In genomic region chr2:138827426-138828054, GRCh38 we compare ENCODE assay signal across 8 cellular contexts. TPM values are rescaled to one million over a fixed set of nuclear protein-coding genes. Genes with fewer than 3 reads are reported as not detected.
A peak's percentile ranks its signal among the peaks of the same experiment; 100 is the strongest.
DNase-seq lines count a peak whose midpoint lies in the region; ATAC-seq and TF ChIP-seq lines count a peak whose summit lies in the region.

No MANE protein-coding gene starts in this region.

- no peaks in the 10 kb centered on the region for H3K36me3 ChIP-seq in OCI-LY3 (replicated peaks; ENCODE audit: low read depth, low read length)
- no peaks in the 10 kb centered on the region for H3K36me3 ChIP-seq in transverse colon

- peak overlapping the region; percentile 30; the same call in 1 of the 2 replicates for H3K4me3 ChIP-seq in OCI-LY3 (ENCODE audit: low read length)
- H3K4me3 ChIP-seq in transverse colon = no peak overlapping the region

- H3K27ac ChIP-seq in OCI-LY3 (ENCODE audit: low read length) = no peak overlapping the region
- no peak overlapping the region for H3K27ac ChIP-seq in transverse colon

- H4K20me1 ChIP-seq in OCI-LY3 (ENCODE audit: insufficient read depth, low read length) = no peaks in the 10 kb centered on the region

- peak; percentile 15 for DNase-seq in activated CD4-positive, alpha-beta T cell treated with anti-CD3 and anti-CD28 coated beads for 48 hours
- DNase-seq in activated CD4-positive, alpha-beta T cell treated with anti-CD3 and anti-CD28 coated beads, Interleukin-2, amount 50 U/mL, for 48 hours = no peak
- peak; percentile 15 for DNase-seq in HuH-7 (ENCODE audit: low spot score)
- peak; percentile 33 for DNase-seq in central memory CD4-positive, alpha-beta T cell
- DNase-seq in kidney glomerular epithelial cell (lab: John Stamatoyannopoulos, UW) = peak; percentile 73
- DNase-seq in transverse colon = no peak

- in situ Hi-C loops in transverse colon (cut with MboI; ENCODE audit: low pct_ligation_motif_present in 1 of 4, low pct_unique_long_range_greater_than_20kb in 1 of 4, low sequenced_read_pairs in 3 of 4) = loop anchor here in 2 of 4 donors (10.0 to 25.0 kb wide), 2 partner anchors 913 to 915 kb away; no protein-coding TSS in a partner anchor

- H2AFZ ChIP-seq in OCI-LY3 (ENCODE audit: low read depth, low read length) = peak overlapping the region; percentile 66; the same call in 1 of the 2 replicates

- TF ChIP-seq CTCF in OCI-LY3 (IDR thresholded peaks at IDR 0.05; ENCODE audit: low read depth, low read length) (peak; percentile 77), transverse colon (IDR thresholded peaks at IDR 0.05) (peak; percentile 64 to 70 (median 68))

- no peak overlapping the region for H3K9ac ChIP-seq in OCI-LY3 (ENCODE audit: low read length)

- peak; percentile 82 for ATAC-seq in GM21529 (IDR thresholded peaks at IDR 0.05; ENCODE audit: unreplicated experiment)

- H3K79me2 ChIP-seq in OCI-LY3 (ENCODE audit: low read length) = no peaks in the 10 kb centered on the region

- TF ChIP-seq POLR2A in transverse colon (IDR thresholded peaks at IDR 0.05) = no peak

- H3K9me3 ChIP-seq in OCI-LY3 (ENCODE audit: insufficient read depth, low read length) = no peaks in the 10 kb centered on the region
- H3K9me3 ChIP-seq in transverse colon = no peaks in the 10 kb centered on the region

- H3K27me3 ChIP-seq in OCI-LY3 (ENCODE audit: low read depth, low read length) (0 out of 2 replicates have a peak, but pooled peaks cover 4% of the 10 kb centered on the region), transverse colon (no peaks in the 10 kb centered on the region)

- WGBS in transverse colon (ENCODE audit: low coverage in 1 of 2), 2 donors = 11 to 24% methylated on average over 3 of the region's 3 CpGs

- no peak for TF ChIP-seq EP300 in transverse colon (IDR thresholded peaks at IDR 0.05; ENCODE audit: low read depth)

- peak overlapping the region; percentile 56 for H3K4me2 ChIP-seq in OCI-LY3 (ENCODE audit: low read length)

- H3K4me1 ChIP-seq in OCI-LY3 (ENCODE audit: low read length) (peaks cover 6% of the 10 kb centered on the region), transverse colon (no peaks in the 10 kb centered on the region)

- intact Hi-C loops in transverse colon (cut with DNase I; ENCODE audit: low total_unique reads) = loop anchor here (5.0 kb wide), 1 partner anchor 915 kb away; no protein-coding TSS in a partner anchor

RNA-seq across cellular contexts. Expression of gene NXPH2, which starts 47.4 kb away (rescaled TPM):
- not detected for total RNA-seq in transverse colon

Comparison
In these comparisons a context has a peak if more than half of its experiments do, and no peak if none do; other contexts are left out.
1. DNase-seq: peak in activated CD4-positive, alpha-beta T cell treated with anti-CD3 and anti-CD28 coated beads for 48 hours (single experiment), HuH-7 (single experiment), central memory CD4-positive, alpha-beta T cell (single experiment) and kidney glomerular epithelial cell (single experiment); none in activated CD4-positive, alpha-beta T cell treated with anti-CD3 and anti-CD28 coated beads, Interleukin-2, amount 50 U/mL, for 48 hours (0 of 2) and transverse colon (single experiment).